Comparison of ENCODE assay signal across 12 cellular contexts in the genomic region with DNA sequence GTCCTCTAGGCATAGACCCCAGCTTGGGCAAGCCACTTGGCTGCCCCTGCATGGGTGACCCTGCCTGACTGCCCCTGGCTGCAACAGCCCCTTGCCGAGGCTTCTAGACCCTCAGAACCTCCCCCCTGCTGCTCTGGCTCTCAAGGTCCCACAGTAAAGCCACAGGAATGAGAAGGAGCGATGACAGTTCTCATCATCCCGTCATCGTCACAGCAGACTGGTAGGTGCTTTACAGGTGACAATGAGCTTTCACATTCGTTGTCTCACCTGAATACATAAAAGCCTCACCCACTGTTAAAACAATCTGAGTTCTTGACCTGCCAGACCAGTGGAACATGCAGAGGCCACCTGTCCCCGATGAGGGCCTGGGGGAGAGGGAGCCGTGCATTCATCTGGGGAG. TPM values are rescaled to one million over a fixed set of nuclear protein-coding genes. Genes with fewer than 3 reads are reported as not detected.
DNase-seq lines count a peak whose midpoint lies in the region; ATAC-seq, FAIRE-seq and TF ChIP-seq lines count a peak whose summit lies in the region.
"Had no signal": no experiment of that assay in that cellular context is flagged by ENCODE, and none has a peak within 500 bp of the region (broad histone marks: within the 10 kb centered on the region; RNA-seq: fewer than 3 reads in every experiment).

No MANE protein-coding gene starts in this region.

- H3K9me3 ChIP-seq in fibroblast of lung (ENCODE audit: control insufficient read depth, insufficient read depth, low read depth, low read length) (no peaks in the 10 kb centered on the region), stomach (no peaks in the 10 kb centered on the region)

- H3K27me3 ChIP-seq in GM23338 (ENCODE audit: insufficient read depth): no peaks in the 10 kb centered on the region
- no peaks in the 10 kb centered on the region for H3K27me3 ChIP-seq in fibroblast of lung (ENCODE audit: control insufficient read depth, insufficient read depth, low read length)
- H3K27me3 ChIP-seq in stomach: no peaks in the 10 kb centered on the region

- peaks cover 4% of the 10 kb centered on the region for H3K27me3 Mint-ChIP-seq in GM23338 (ENCODE audit: insufficient read depth, low read depth, poor library complexity)

- peak overlapping the region; percentile 27 for H3K9ac ChIP-seq in fibroblast of lung (ENCODE audit: insufficient read depth, low read length)

- no peak overlapping the region for H3K4me3 Mint-ChIP-seq in GM23338

- intact Hi-C loops in stomach (cut with DNase I; ENCODE audit: low total_unique reads): no loop called here

- no peaks in the 10 kb centered on the region for H3K9me3 Mint-ChIP-seq in GM23338

- H2AFZ ChIP-seq in GM23338 (no peak overlapping the region), fibroblast of lung (ENCODE audit: low read length) (no peak overlapping the region)

- H4K20me1 ChIP-seq in GM23338 (replicated peaks; ENCODE audit: insufficient read depth): peaks cover 29% of the 10 kb centered on the region
- H4K20me1 ChIP-seq in fibroblast of lung (ENCODE audit: control insufficient read depth, extremely low read depth, insufficient read depth, low read length): no peaks in the 10 kb centered on the region

- H3K9me2 ChIP-seq in GM23338 (ENCODE audit: insufficient read depth): no peaks in the 10 kb centered on the region

- no peak for TF ChIP-seq EP300 in stomach (IDR thresholded peaks at IDR 0.05)

- H3K4me2 ChIP-seq in GM23338 (peak overlapping the region; percentile 38; the same call in 1 of the 2 replicates), fibroblast of lung (ENCODE audit: extremely low read depth, insufficient read depth, low read length) (peak overlapping the region; percentile 32)

- H3K27ac Mint-ChIP-seq in GM23338: no peak overlapping the region

- 48 to 71% (median 58%) methylated on average over 6 to 7 of the region's 7 CpGs for WGBS in stomach, 5 donors

- H3K4me1 Mint-ChIP-seq in GM23338: peaks cover 49% of the 10 kb centered on the region

- ATAC-seq in GM23338 (no peak), HG03432 (IDR thresholded peaks at IDR 0.05; ENCODE audit: unreplicated experiment) (no peak)

- no peak for FAIRE-seq in RCC 7860 (lab: Jason Lieb, UNC)
- FAIRE-seq: small intestine had no signal

- H3K27ac ChIP-seq in GM23338 (ENCODE audit: low read depth): 0 out of 2 replicates have a peak overlapping the region, but pooled peaks have one; percentile 30
- H3K27ac ChIP-seq in fibroblast of lung (ENCODE audit: insufficient read depth, low read length): peak overlapping the region; percentile 91
- H3K27ac ChIP-seq in stomach: peak overlapping the region in 4 of 5 donors; percentile 81 to 92 (median 85)
- H3K27ac ChIP-seq: HL-60 had no signal

- TF ChIP-seq CTCF in GM23338 (conservative IDR thresholded peaks at IDR 0.05; ENCODE audit: low read depth in 2 of 2): no peak
- no peak for TF ChIP-seq CTCF in fibroblast of lung (conservative IDR thresholded peaks at IDR 0.05 in 1 of 2, IDR thresholded peaks at IDR 0.05 in 1 of 2; ENCODE audit: low read depth in 1 of 2, low read length in 2 of 2)
- TF ChIP-seq CTCF in stomach (IDR thresholded peaks at IDR 0.05): no peak

- DNase-seq in GM23338 (ENCODE audit: low spot score): no peak
- DNase-seq in RCC 7860 (ENCODE audit: low spot score): peak; percentile 25
- no peak for DNase-seq in fibroblast of lung (ENCODE audit: low read depth in 2 of 2)
- DNase-seq in stomach: no peak
- no peak for DNase-seq in activated effector memory CD4-positive, alpha-beta T cell treated with anti-CD3 and anti-CD28 coated beads, Interleukin-2, amount 50 U/mL, for 16 hours
- DNase-seq in DMS79 (lab: John Stamatoyannopoulos, UW): no peak
- DNase-seq: cortex of kidney, DMS79 treated with DMSO at 0.1 percent for 48 hours, glutamatergic neuron, small intestine had no signal

- H3K79me2 ChIP-seq in GM23338 (replicated peaks; ENCODE audit: insufficient read depth): peaks cover 96% of the 10 kb centered on the region
- H3K79me2 ChIP-seq in fibroblast of lung (ENCODE audit: control insufficient read depth, insufficient read depth, low read length): peaks cover 51% of the 10 kb centered on the region

- H3K4me1 ChIP-seq in GM23338 (ENCODE audit: insufficient read depth): peaks cover 24% of the 10 kb centered on the region
- H3K4me1 ChIP-seq in fibroblast of lung (ENCODE audit: control insufficient read depth, extremely low read depth, insufficient read depth, low read length): peaks cover 25% of the 10 kb centered on the region
- H3K4me1 ChIP-seq in stomach: peaks cover 25 to 71% (median 50%) of the 10 kb centered on the region in 4 donors

- H3K36me3 ChIP-seq in GM23338 (ENCODE audit: insufficient read depth) (no peaks in the 10 kb centered on the region), fibroblast of lung (ENCODE audit: control insufficient read depth, insufficient read depth, low read length) (peaks cover 7% of the 10 kb centered on the region), stomach (no peaks in the 10 kb centered on the region)

- H3K4me3 ChIP-seq in GM23338: no peak overlapping the region
- H3K4me3 ChIP-seq in fibroblast of lung (replicated peaks in 1 of 4; ENCODE audit: control extremely low read depth in 1 of 4, insufficient read depth in 1 of 4, low read depth in 3 of 4, low read length in 4 of 4): peak overlapping the region in 1 of 4 experiments; percentile 12
- H3K4me3 ChIP-seq in stomach: no peak overlapping the region

- no peaks in the 10 kb centered on the region for H3F3A ChIP-seq in GM23338 (replicated peaks; ENCODE audit: low read depth)

- no peak for TF ChIP-seq POLR2A in stomach (IDR thresholded peaks at IDR 0.05)

- H3K36me3 Mint-ChIP-seq in GM23338 (ENCODE audit: low read depth): peaks cover 12% of the 10 kb centered on the region

TF ChIP-seq in GM23338, 12 proteins besides CTCF, POLR2A, EP300 and RAD21 (continues in another document):
- TF ChIP-seq, protein P1, sequence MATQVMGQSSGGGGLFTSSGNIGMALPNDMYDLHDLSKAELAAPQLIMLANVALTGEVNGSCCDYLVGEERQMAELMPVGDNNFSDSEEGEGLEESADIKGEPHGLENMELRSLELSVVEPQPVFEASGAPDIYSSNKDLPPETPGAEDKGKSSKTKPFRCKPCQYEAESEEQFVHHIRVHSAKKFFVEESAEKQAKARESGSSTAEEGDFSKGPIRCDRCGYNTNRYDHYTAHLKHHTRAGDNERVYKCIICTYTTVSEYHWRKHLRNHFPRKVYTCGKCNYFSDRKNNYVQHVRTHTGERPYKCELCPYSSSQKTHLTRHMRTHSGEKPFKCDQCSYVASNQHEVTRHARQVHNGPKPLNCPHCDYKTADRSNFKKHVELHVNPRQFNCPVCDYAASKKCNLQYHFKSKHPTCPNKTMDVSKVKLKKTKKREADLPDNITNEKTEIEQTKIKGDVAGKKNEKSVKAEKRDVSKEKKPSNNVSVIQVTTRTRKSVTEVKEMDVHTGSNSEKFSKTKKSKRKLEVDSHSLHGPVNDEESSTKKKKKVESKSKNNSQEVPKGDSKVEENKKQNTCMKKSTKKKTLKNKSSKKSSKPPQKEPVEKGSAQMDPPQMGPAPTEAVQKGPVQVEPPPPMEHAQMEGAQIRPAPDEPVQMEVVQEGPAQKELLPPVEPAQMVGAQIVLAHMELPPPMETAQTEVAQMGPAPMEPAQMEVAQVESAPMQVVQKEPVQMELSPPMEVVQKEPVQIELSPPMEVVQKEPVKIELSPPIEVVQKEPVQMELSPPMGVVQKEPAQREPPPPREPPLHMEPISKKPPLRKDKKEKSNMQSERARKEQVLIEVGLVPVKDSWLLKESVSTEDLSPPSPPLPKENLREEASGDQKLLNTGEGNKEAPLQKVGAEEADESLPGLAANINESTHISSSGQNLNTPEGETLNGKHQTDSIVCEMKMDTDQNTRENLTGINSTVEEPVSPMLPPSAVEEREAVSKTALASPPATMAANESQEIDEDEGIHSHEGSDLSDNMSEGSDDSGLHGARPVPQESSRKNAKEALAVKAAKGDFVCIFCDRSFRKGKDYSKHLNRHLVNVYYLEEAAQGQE (IDR thresholded peaks at IDR 0.05; ENCODE audit: unreplicated experiment): no peak
- TF ChIP-seq EZH2phosphoT487 (IDR thresholded peaks at IDR 0.05; ENCODE audit: unreplicated experiment): no peak

RNA-seq across cellular contexts. Expression of a gene that starts 36.0 kb away (rescaled TPM):
- 3.9 and 4.2 TPM in 2 replicates for total RNA-seq in GM23338 (2014; rRNA removed; shearing (Covaris generic))
- polyA plus RNA-seq in GM23338 (2016; fragmentation: Nextera tagmentation; extraction: Ambion mirVana) (0.81 and 0.85 TPM in 2 replicates), fibroblast of lung (0.82 and 1.2 TPM in 2 replicates), stomach (1 to 10 TPM in 2 of 3 donors, under 1 TPM in 1; 0.15 to 3.7 (median 1.1) TPM)
- total RNA-seq in fibroblast of lung (3.1 and 3.6 TPM in 2 replicates), stomach (10 to 100 TPM in 1 of 5 donors, 1 to 10 TPM in 4; 3.1 to 16.5 (median 7.0) TPM)
- 2.3 and 2.9 TPM in 2 replicates for polyA plus RNA-seq in fibroblast of lung (2012)
- 3.4 and 4.6 TPM in 2 replicates for polyA minus RNA-seq in fibroblast of lung (ENCODE audit: low replicate concordance)

Comparison
In these comparisons a context has a peak if more than half of its experiments do, and no peak if none do; other contexts are left out.
1. H3K27ac ChIP-seq: peak in every context shown above with its lines; median percentile 91 in fibroblast of lung; 85 in stomach; 30 in GM23338.